In the genomic region with DNA sequence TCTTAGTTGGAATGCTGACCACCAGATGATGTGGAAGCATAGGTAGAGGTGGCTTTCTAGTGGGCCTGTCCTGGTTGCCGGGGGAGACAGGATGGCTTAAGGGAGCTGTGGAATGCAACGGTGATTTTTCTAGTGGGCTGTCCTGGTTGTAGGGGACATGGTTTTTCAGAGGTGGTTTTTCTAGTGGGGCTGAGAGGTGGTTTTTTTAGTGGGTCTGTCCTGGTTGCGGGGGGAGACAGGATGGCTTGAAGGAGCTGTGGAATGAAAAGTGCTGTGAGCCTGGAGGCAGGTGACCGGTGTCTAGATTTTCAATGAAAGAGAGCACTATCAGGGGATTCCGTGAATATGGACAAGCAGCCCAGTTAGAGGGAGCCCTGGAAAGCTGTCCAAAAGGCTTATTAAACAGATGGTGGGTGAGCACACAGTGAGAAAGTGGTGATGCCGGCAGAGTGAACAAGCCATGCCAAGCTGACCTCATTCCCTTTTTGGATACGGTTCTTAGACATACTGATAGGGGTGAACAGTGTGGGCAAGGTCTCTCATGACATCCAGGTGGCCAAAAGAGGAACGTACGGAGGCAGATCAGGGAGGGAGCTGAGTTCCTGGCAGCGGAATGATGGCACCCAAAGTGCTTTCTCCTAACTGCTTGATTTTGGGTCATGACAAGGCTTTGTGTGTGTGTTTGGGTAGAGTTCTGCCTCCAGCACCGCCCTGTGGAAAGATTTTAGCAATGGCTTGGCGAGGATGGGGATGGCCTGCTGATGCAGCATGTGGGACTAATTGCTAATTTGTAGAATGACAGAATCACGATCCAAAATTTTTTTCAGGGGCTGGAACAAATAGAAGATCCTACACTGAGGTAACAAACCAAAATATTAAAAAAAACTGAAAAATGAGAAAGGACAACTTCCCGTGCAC, we compare ENCODE assay signal across 14 cellular contexts.
DNase-seq lines count a peak whose midpoint lies in the region; ATAC-seq and TF ChIP-seq lines count a peak whose summit lies in the region.
"Had no signal": no experiment of that assay in that cellular context is flagged by ENCODE, and none has a peak within 500 bp of the region (broad histone marks: within the 10 kb centered on the region; RNA-seq: fewer than 3 reads in every experiment).

No MANE protein-coding gene starts in this region.

- H3K4me1 ChIP-seq in BE2C: peaks cover 17% of the 10 kb centered on the region

- no peak for DNase-seq in BE2C
- peak; percentile 46 for DNase-seq in NCI-H1694 (lab: John Stamatoyannopoulos, UW)
- DNase-seq in WTC11 (ENCODE audit: low spot score): no peak
- no peak for DNase-seq in neural crest cell (ENCODE audit: low read depth, low spot score)
- no peak for DNase-seq in omental fat pad (ENCODE audit: low spot score)
- DNase-seq in NCI-H2107 (lab: John Stamatoyannopoulos, UW): no peak
- DNase-seq: CD8-positive, alpha-beta T cell; GOT3; NCI-H1105; NCI-H2029; NCI-H69; SHP77 had no signal

- no peaks in the 10 kb centered on the region for H3K27me3 ChIP-seq in BE2C

- no peaks in the 10 kb centered on the region for H3K36me3 ChIP-seq in BE2C

- H3K4me3 ChIP-seq in BE2C (ENCODE audit: low read depth, low read length): no peak overlapping the region

- POLR2A ChIA-PET in WTC11 (lab: Charles Lee): interaction anchor here (1.2 kb wide), 1 partner anchor 9 kb away, joined by 3 read pairs; no protein-coding TSS in a partner anchor

- H3K9me3 Mint-ChIP-seq in WTC11: no peaks in the 10 kb centered on the region
- no peaks in the 10 kb centered on the region for H3K9me3 Mint-ChIP-seq in neural crest cell
- H3K9me3 Mint-ChIP-seq: CD8-positive, alpha-beta T cell had no signal

- H3K4me1 Mint-ChIP-seq in WTC11 (peaks cover 55% of the 10 kb centered on the region), neural crest cell (peaks cover 36% of the 10 kb centered on the region)

- H3K4me3 Mint-ChIP-seq in WTC11 (no peak overlapping the region), neural crest cell (no peak overlapping the region)
- H3K4me3 Mint-ChIP-seq: CD8-positive, alpha-beta T cell had no signal

- H3K36me3 Mint-ChIP-seq in WTC11 (no peaks in the 10 kb centered on the region), neural crest cell (ENCODE audit: low read depth) (no peaks in the 10 kb centered on the region)
- H3K36me3 Mint-ChIP-seq: CD8-positive, alpha-beta T cell had no signal

- H3K27ac Mint-ChIP-seq in WTC11: peak overlapping the region; percentile 6; the same call in 1 of the 2 replicates
- H3K27ac Mint-ChIP-seq in neural crest cell (ENCODE audit: unreplicated experiment): peak overlapping the region; percentile 25
- H3K27ac Mint-ChIP-seq: CD8-positive, alpha-beta T cell had no signal

- TF ChIP-seq CTCF in BE2C (IDR thresholded peaks at IDR 0.05; ENCODE audit: low read depth, low read length) (peak; percentile 18; the same call in 1 of the 2 replicates), WTC11 (IDR thresholded peaks at IDR 0.05) (no peak), neural crest cell (conservative IDR thresholded peaks at IDR 0.05) (no peak), omental fat pad (IDR thresholded peaks at IDR 0.05) (no peak)

- no peaks in the 10 kb centered on the region for H3K9me3 ChIP-seq in BE2C

- no peaks in the 10 kb centered on the region for H3K27me3 Mint-ChIP-seq in WTC11 (ENCODE audit: low read depth)
- no peaks in the 10 kb centered on the region for H3K27me3 Mint-ChIP-seq in neural crest cell (ENCODE audit: low read depth)

- CTCF ChIA-PET in WTC11 (lab: Charles Lee): interaction anchor here (0.6 to 1.9 kb wide), 5 partner anchors 17 to 217 kb away, joined by 3 to 4 read pairs (median 3); no protein-coding TSS in a partner anchor

- ATAC-seq in WTC11 (no peak), GM21381 (IDR thresholded peaks at IDR 0.05; ENCODE audit: unreplicated experiment) (no peak), omental fat pad (ENCODE audit: low FRiP score) (no peak)
- ATAC-seq: CD8-positive, alpha-beta T cell; SK-N-SH treated with all-trans-retinoic acid at 6 μM for 48 hours had no signal

TF ChIP-seq in WTC11, 78 proteins besides CTCF, POLR2A, EP300 and RAD21 (continues in another document):
- TF ChIP-seq ERG (CRISPR knock-in tag; IDR thresholded peaks at IDR 0.05) (no peak), FOXP1 (CRISPR knock-in tag; IDR thresholded peaks at IDR 0.05; ENCODE audit: borderline replicate concordance) (no peak), HMGA2 (CRISPR knock-in tag; IDR thresholded peaks at IDR 0.05) (no peak), GTF2I (CRISPR knock-in tag; conservative IDR thresholded peaks at IDR 0.05) (no peak), ZNF138 (CRISPR knock-in tag; conservative IDR thresholded peaks at IDR 0.05) (no peak), HMGXB4 (CRISPR knock-in tag; IDR thresholded peaks at IDR 0.05) (no peak), ZNF671 (CRISPR knock-in tag; IDR thresholded peaks at IDR 0.05) (no peak), TEAD4 (CRISPR knock-in tag; IDR thresholded peaks at IDR 0.05) (no peak), TCF7 (CRISPR knock-in tag; IDR thresholded peaks at IDR 0.05; ENCODE audit: low read depth) (no peak), SMAD4 (CRISPR knock-in tag; IDR thresholded peaks at IDR 0.05) (no peak), IRF2 (CRISPR knock-in tag; IDR thresholded peaks at IDR 0.05; ENCODE audit: borderline replicate concordance, low read depth) (no peak), AFF4 (CRISPR knock-in tag; IDR thresholded peaks at IDR 0.05; ENCODE audit: borderline replicate concordance) (no peak)
- TF ChIP-seq, protein P1, sequence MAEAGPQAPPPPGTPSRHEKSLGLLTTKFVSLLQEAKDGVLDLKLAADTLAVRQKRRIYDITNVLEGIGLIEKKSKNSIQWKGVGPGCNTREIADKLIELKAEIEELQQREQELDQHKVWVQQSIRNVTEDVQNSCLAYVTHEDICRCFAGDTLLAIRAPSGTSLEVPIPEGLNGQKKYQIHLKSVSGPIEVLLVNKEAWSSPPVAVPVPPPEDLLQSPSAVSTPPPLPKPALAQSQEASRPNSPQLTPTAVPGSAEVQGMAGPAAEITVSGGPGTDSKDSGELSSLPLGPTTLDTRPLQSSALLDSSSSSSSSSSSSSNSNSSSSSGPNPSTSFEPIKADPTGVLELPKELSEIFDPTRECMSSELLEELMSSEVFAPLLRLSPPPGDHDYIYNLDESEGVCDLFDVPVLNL (CRISPR knock-in tag; IDR thresholded peaks at IDR 0.05; ENCODE audit: borderline replicate concordance, low read depth): no peak
